Comparison of ENCODE assay signal across 12 cellular contexts in the genomic region with DNA sequence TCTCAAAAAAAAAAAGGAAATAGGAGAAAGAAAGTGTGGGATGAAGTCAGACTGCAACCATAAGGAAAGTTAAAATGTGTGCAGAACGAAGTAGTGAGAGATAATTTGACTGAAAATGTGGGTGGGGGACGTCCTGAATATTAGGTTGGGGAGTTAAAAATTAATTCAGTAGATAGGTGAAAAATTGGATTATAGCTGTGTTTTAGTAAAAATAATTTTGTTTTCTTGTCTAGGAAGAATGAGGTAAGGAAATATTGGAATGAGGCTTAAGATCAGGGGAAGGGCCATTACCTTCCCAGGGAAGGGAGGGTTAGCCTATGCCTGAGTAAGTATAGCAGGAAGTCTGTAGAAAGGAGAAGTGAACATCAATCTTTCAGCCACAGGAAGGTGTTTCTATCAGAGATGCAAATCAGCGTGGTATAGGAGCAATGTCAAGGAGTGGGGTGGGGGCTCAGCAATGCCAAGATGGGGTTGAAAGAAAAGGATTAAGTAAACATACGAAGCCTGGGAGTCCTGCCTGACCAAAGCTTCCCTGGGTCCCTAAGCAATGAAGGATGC.
"Had no signal": no experiment of that assay in that cellular context is flagged by ENCODE, and none has a peak within 500 bp of the region (broad histone marks: within the 10 kb centered on the region; RNA-seq: fewer than 3 reads in every experiment).

No MANE protein-coding gene starts in this region.

- DNase-seq: activated CD4-positive, alpha-beta T cell treated with anti-CD3 and anti-CD28 coated beads, Interleukin-2, amount 10 ng/mL, durations not matched to agents 7 days and 5 days; activated CD4-positive, CD25-positive, alpha-beta regulatory T cell; activated CD8-positive, alpha-beta memory T cell treated with anti-CD3 and anti-CD28 coated beads, Interleukin-2, amount 50 U/mL, for 48 hours; activated naive CD4-positive, alpha-beta T cell; activated naive CD8-positive, alpha-beta T cell treated with anti-CD3 and anti-CD28 coated beads, Interleukin-2, amount 10 ng/mL, durations not matched to agents 7 days and 5 days; effector memory CD4-positive, alpha-beta T cell; foreskin melanocyte; kidney glomerular epithelial cell; mesendoderm; nucleus accumbens had no signal

- ATAC-seq: natural killer cell treated with Interleukin-12 subunit alpha and Interleukin-12 subunit beta and Interleukin-15 and Interleukin-18, amount 100 ng/mL, for 72 hours; stimulated activated memory B cell treated with anti-CD40 and anti-IgM and Interleukin-4, amounts not matched to agents 10 μg/mL and 1 μg/mL and 100 μg/mL, for 72 hours had no signal
